8 cellular contexts compared by ENCODE assay signal in the genomic region with DNA sequence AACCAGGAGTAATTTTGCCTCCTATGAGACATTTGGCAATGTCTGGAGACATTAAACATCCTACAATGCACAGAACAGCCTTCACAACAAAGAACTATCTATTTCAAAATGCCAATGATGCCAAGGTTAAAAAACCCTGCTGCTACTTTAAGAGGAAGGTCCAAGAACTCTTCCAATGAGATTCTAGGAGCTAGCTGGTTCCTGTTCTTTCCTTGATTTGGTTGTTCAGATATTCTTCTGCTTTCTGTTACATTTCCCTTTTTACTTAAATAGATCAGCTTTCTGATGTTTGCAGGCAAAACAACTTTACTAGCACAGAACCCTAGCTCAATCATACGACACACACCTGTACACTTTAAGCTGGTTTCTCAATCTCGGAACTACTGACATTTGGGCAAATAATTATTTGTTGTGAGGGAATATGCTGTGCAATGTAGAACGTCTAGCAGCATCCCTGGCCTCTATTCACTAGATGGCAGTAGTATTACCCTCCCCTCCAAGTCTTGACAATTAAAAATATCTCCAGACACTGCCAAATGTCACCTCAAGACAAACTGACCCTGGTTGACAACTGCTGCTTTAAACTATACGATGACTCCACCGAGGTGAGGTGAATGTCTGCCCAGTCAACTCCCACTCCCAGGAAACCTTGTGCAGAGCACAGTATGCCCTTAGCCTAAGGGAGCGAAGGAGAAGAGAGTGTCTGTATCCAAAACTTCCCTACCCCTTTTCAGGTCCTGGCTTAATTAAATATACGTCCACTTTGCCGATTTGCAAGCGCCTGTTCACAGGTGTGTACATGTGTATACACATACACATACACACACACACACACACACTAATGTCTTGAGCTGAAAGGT. TPM values are rescaled to one million over a fixed set of nuclear protein-coding genes. Genes with fewer than 3 reads are reported as not detected.
DNase-seq lines count a peak whose midpoint lies in the region; ATAC-seq and TF ChIP-seq lines count a peak whose summit lies in the region.

No MANE protein-coding gene starts in this region.

- H2AK9ac ChIP-seq in IMR-90 (replicated peaks; ENCODE audit: low read depth, low read length, poor library complexity), result no peak overlapping the region

- BruUV-seq in IMR-90 (replicated peaks; lab: Mats Ljungman, UMichigan), result no TSS peak

- peak overlapping the region; percentile 10; the same call in 1 of the 2 replicates for H3K9ac ChIP-seq in IMR-90 (ENCODE audit: low read depth, low read length)

- H3K4me3 Mint-ChIP-seq in activated CD4-positive, alpha-beta T cell treated with anti-CD3 and anti-CD28 coated beads, Interleukin-2, amount 10 ng/mL, durations not matched to agents 24 days and 14 days, result peak overlapping the region; percentile 50
- H3K4me3 Mint-ChIP-seq in natural killer cell, result no peak overlapping the region

- WGBS in IMR-90 (ENCODE audit: extremely low coverage in 2 of 2, insufficient read length in 1 of 2), 2 experiments, result 45% methylated on average over 2 of the region's 9 CpGs; no CpG with 5 or more reads in 1 of the 2 experiments

- no peak overlapping the region for H3K56ac ChIP-seq in IMR-90 (ENCODE audit: extremely low read depth, insufficient read depth, low read length)

- peak; percentile 70 for DNase-seq in activated CD4-positive, alpha-beta T cell treated with anti-CD3 and anti-CD28 coated beads, Interleukin-2, amount 10 ng/mL, durations not matched to agents 24 days and 14 days
- DNase-seq in activated CD4-positive, alpha-beta T cell treated with anti-CD3 and anti-CD28 coated beads for 48 hours, result no peak
- DNase-seq in IMR-90 (peak; percentile 15), ascending aorta (ENCODE audit: low spot score in 2 of 2) (no peak), natural killer cell (no peak), NCI-H2196 (lab: John Stamatoyannopoulos, UW; ENCODE audit: unreplicated experiment) (no peak), NCI-H748 treated with DMSO at 0.1 percent for 48 hours (lab: John Stamatoyannopoulos, UW) (no peak)
- DNase-seq in activated CD8-positive, alpha-beta memory T cell treated with anti-CD3 and anti-CD28 coated beads, Interleukin-2, amount 50 U/mL, for 48 hours, result no peak

- H4K5ac ChIP-seq in IMR-90 (ENCODE audit: low read depth, low read length), result no peak overlapping the region

- H3K36me3 ChIP-seq in IMR-90 (ENCODE audit: control insufficient read depth, insufficient read depth, low read length), result no peaks in the 10 kb centered on the region
- no peaks in the 10 kb centered on the region for H3K36me3 ChIP-seq in ascending aorta

- dilution Hi-C loops in IMR-90 (cut with HindIII; ENCODE audit: low sequenced_read_pairs, unreplicated experiment), result no loop called here

- no peak overlapping the region for H2BK120ac ChIP-seq in IMR-90 (ENCODE audit: low read depth, low read length)

- no peak overlapping the region; the same call in 1 of the 2 replicates for H3K23ac ChIP-seq in IMR-90 (ENCODE audit: low read depth, low read length)

- no peaks in the 10 kb centered on the region for H3K9me3 ChIP-seq in IMR-90 (ENCODE audit: control insufficient read depth, insufficient read depth, low read length)
- H3K9me3 ChIP-seq in ascending aorta, result no peaks in the 10 kb centered on the region

- in situ Hi-C loops in IMR-90 (cut with MboI; ENCODE audit: low sequenced_read_pairs), result no loop called here

- H2BK15ac ChIP-seq in IMR-90 (ENCODE audit: low read depth, low read length), result no peak overlapping the region

- peaks cover 11 to 45% of the 10 kb centered on the region in 2 experiments for H3K79me1 ChIP-seq in IMR-90 (ENCODE audit: low read depth in 1 of 2, low read length in 2 of 2)

- no peak for TF ChIP-seq RAD21 in IMR-90 (IDR thresholded peaks at IDR 0.05; ENCODE audit: low read length)

- peaks cover 3% of the 10 kb centered on the region; the same call in 1 of the 2 replicates for H3K9me1 ChIP-seq in IMR-90 (ENCODE audit: insufficient read depth, low read length)

- no peak overlapping the region for H2BK5ac ChIP-seq in IMR-90 (ENCODE audit: low read depth, low read length, poor library complexity, severe bottlenecking)

- POLR2A ChIA-PET in IMR-90 (lab: Charles Lee; ENCODE audit: unreplicated experiment), result no interaction called here

- no peak for TF ChIP-seq POLR2A in IMR-90 (IDR thresholded peaks at IDR 0.05; ENCODE audit: low read depth, low read length)

- no peak for ATAC-seq in IMR-90 (ENCODE audit: low read depth)
- no peak for ATAC-seq in natural killer cell

- no peaks in the 10 kb centered on the region for H3K27me3 ChIP-seq in IMR-90 (ENCODE audit: control insufficient read depth, insufficient read depth, low read length)
- H3K27me3 ChIP-seq in ascending aorta, result no peaks in the 10 kb centered on the region

- H2BK20ac ChIP-seq in IMR-90 (ENCODE audit: low read depth, low read length), result no peak overlapping the region

- no peak overlapping the region for H3K18ac ChIP-seq in IMR-90 (ENCODE audit: low read depth, low read length)

- H2AK5ac ChIP-seq in IMR-90 (ENCODE audit: low read depth, low read length), result no peak overlapping the region

- H4K8ac ChIP-seq in IMR-90 (ENCODE audit: low read depth in 2 of 2, low read length in 2 of 2), result peak overlapping the region in 1 of 2 experiments; percentile 10; a peak in 1 of 4 replicates

- CTCF ChIA-PET in IMR-90 (lab: Yijun Ruan, JAX), result interaction anchor here (0.8 to 1.8 kb wide), 4 partner anchors 11 to 80 kb away, joined by 3 to 13 read pairs (median 4); no protein-coding TSS in a partner anchor

- no peaks in the 10 kb centered on the region for H3K27me3 Mint-ChIP-seq in activated CD4-positive, alpha-beta T cell treated with anti-CD3 and anti-CD28 coated beads, Interleukin-2, amount 10 ng/mL, durations not matched to agents 24 days and 14 days
- no peaks in the 10 kb centered on the region for H3K27me3 Mint-ChIP-seq in natural killer cell (ENCODE audit: low read depth in 2 of 2)

- H4K20me1 ChIP-seq in IMR-90 (ENCODE audit: insufficient read depth, low read length), result peaks cover 12% of the 10 kb centered on the region

- peaks cover 9% of the 10 kb centered on the region for H3K4me1 ChIP-seq in IMR-90 (ENCODE audit: control insufficient read depth, insufficient read depth, low read length)
- H3K4me1 ChIP-seq in ascending aorta, result peaks cover 0 to 30% of the 10 kb centered on the region in 2 donors

- H3K4ac ChIP-seq in IMR-90 (ENCODE audit: low read depth, low read length), result no peak overlapping the region

- peaks cover 35% of the 10 kb centered on the region for H3K36me3 Mint-ChIP-seq in activated CD4-positive, alpha-beta T cell treated with anti-CD3 and anti-CD28 coated beads, Interleukin-2, amount 10 ng/mL, durations not matched to agents 24 days and 14 days (ENCODE audit: low read depth)
- no peaks in the 10 kb centered on the region for H3K36me3 Mint-ChIP-seq in natural killer cell

- H3K27ac ChIP-seq in IMR-90 (ENCODE audit: insufficient read depth, low read length) (no peak overlapping the region), ascending aorta (peak overlapping the region; percentile 1 to 28)

- intact Hi-C loops in activated CD4-positive, alpha-beta T cell treated with anti-CD3 and anti-CD28 coated beads, Interleukin-2, amount 10 ng/mL, durations not matched to agents 24 days and 14 days (cut with micrococcal nuclease), result no loop called here
- intact Hi-C loops in IMR-90 (cut with micrococcal nuclease), result no loop called here
- intact Hi-C loops in ascending aorta (cut with DNase I), result no loop called here
- intact Hi-C loops in natural killer cell (cut with micrococcal nuclease), result no loop called here

- H3K27ac Mint-ChIP-seq in activated CD4-positive, alpha-beta T cell treated with anti-CD3 and anti-CD28 coated beads, Interleukin-2, amount 10 ng/mL, durations not matched to agents 24 days and 14 days, result no peak overlapping the region
- H3K27ac Mint-ChIP-seq in natural killer cell, result peak overlapping the region in 1 of 2 donors; percentile 27

- H3K14ac ChIP-seq in IMR-90 (replicated peaks; ENCODE audit: low read depth, low read length), result no peak overlapping the region

- no peaks in the 10 kb centered on the region for H3K9me3 Mint-ChIP-seq in activated CD4-positive, alpha-beta T cell treated with anti-CD3 and anti-CD28 coated beads, Interleukin-2, amount 10 ng/mL, durations not matched to agents 24 days and 14 days
- H3K9me3 Mint-ChIP-seq in natural killer cell, result no peaks in the 10 kb centered on the region

- no peak overlapping the region for H2AFZ ChIP-seq in IMR-90 (replicated peaks; ENCODE audit: low read length, poor library complexity)

- H3K4me2 ChIP-seq in IMR-90 (ENCODE audit: low read depth, low read length), result peak overlapping the region; percentile 51; the same call in 1 of the 2 replicates

- H3K4me1 Mint-ChIP-seq in activated CD4-positive, alpha-beta T cell treated with anti-CD3 and anti-CD28 coated beads, Interleukin-2, amount 10 ng/mL, durations not matched to agents 24 days and 14 days, result peaks cover 55% of the 10 kb centered on the region
- H3K4me1 Mint-ChIP-seq in natural killer cell, result peaks cover 46 to 51% of the 10 kb centered on the region in 2 donors

- no peak overlapping the region for H4K91ac ChIP-seq in IMR-90 (ENCODE audit: insufficient read depth, low read depth, low read length)

- TF ChIP-seq CTCF in IMR-90 (conservative IDR thresholded peaks at IDR 0.05; ENCODE audit: low read depth, low read length) (peak; percentile 27; the same call in 1 of the 2 replicates), ascending aorta (IDR thresholded peaks at IDR 0.05) (peak in 2 of 3 experiments; percentile 4 to 22), natural killer cell (IDR thresholded peaks at IDR 0.05) (peak; percentile 11)

- no peak overlapping the region for H3K4me3 ChIP-seq in IMR-90 (ENCODE audit: insufficient read depth, low read depth, low read length)
- H3K4me3 ChIP-seq in ascending aorta, result peak overlapping the region; percentile 15 to 27

TF ChIP-seq in IMR-90, 13 proteins besides CTCF, POLR2A, EP300 and RAD21 (continues in another document):
- TF ChIP-seq MAFK (IDR thresholded peaks at IDR 0.05; ENCODE audit: low read depth, low read length) (no peak), BHLHE40 (IDR thresholded peaks at IDR 0.05; ENCODE audit: low read depth, low read length) (no peak)

RNA-seq across cellular contexts. Expression of a gene that starts 4.4 kb away (rescaled TPM):
- 57.6 and 63.6 TPM in 2 replicates for total RNA-seq in activated CD4-positive, alpha-beta T cell treated with anti-CD3 and anti-CD28 coated beads, Interleukin-2, amount 10 ng/mL, durations not matched to agents 24 days and 14 days
- total RNA-seq in IMR-90 (2012; rRNA removed), result 38.7 and 44.7 TPM in 2 replicates
- 8.9 and 10.6 TPM in 2 replicates for polyA plus RNA-seq in IMR-90 (2012; rRNA removed)
- 1.4 and 1.6 TPM in 2 replicates for polyA plus RNA-seq in IMR-90 (2012; cell fraction: cytosol; rRNA removed)
- 0.51 and 4.5 TPM in 2 replicates for polyA plus RNA-seq in IMR-90 (2012; cell fraction: nucleus; rRNA removed; ENCODE audit: low replicate concordance)
- 18.8 TPM for total RNA-seq in ascending aorta
- total RNA-seq in natural killer cell, result 10 to 100 TPM; 30.8 to 42.8 (median 30.9) TPM

Comparison
In these comparisons a context has a peak if more than half of its experiments do, and no peak if none do; other contexts are left out.
1. DNase-seq: peak in activated CD4-positive, alpha-beta T cell treated with anti-CD3 and anti-CD28 coated beads, Interleukin-2, amount 10 ng/mL, durations not matched to agents 24 days and 14 days (single experiment) and IMR-90 (single experiment); none in activated CD4-positive, alpha-beta T cell treated with anti-CD3 and anti-CD28 coated beads for 48 hours (single experiment), ascending aorta (0 of 2), natural killer cell (single experiment), NCI-H2196 (single experiment), NCI-H748 treated with DMSO at 0.1 percent for 48 hours (single experiment) and activated CD8-positive, alpha-beta memory T cell treated with anti-CD3 and anti-CD28 coated beads, Interleukin-2, amount 50 U/mL, for 48 hours (single experiment).
2. Peak in every context shown above with its lines, with median percentiles within 50 percentile points of each other: CTCF ChIP-seq.